In genomic region chr17:39239640-39240314, GRCh38 we compare ENCODE assay signal across 8 cellular contexts.
DNase-seq lines count a peak whose midpoint lies in the region.

No MANE protein-coding gene starts in this region.

- H4K20me1 ChIP-seq in BLaER1 treated with 17β-estradiol and CSF1 and Interleukin-3, amounts not matched to agents 10 nM and 100 nM: peaks cover 0 to 7% (median 5%) of the 10 kb centered on the region in 11 experiments; a peak in 8 of 22 replicates

- peaks cover 31 to 91% (median 85%) of the 10 kb centered on the region in 10 experiments for H3K4me1 ChIP-seq in BLaER1 treated with 17β-estradiol and CSF1 and Interleukin-3, amounts not matched to agents 10 nM and 100 nM
- H3K4me1 ChIP-seq in iPS DF 6.9 (ENCODE audit: control insufficient read depth, insufficient read depth, low read length): peaks cover 2% of the 10 kb centered on the region

- no CpG with 5 or more reads among the region's 16 CpGs for WGBS in iPS DF 6.9 (ENCODE audit: insufficient coverage, insufficient read length)

- no peaks in the 10 kb centered on the region for H3K9me3 ChIP-seq in BLaER1 treated with 17β-estradiol and CSF1 and Interleukin-3, amounts not matched to agents 10 nM and 100 nM (replicated peaks in 1 of 11)
- H3K9me3 ChIP-seq in iPS DF 6.9 (ENCODE audit: control insufficient read depth, insufficient read depth, low read length): no peaks in the 10 kb centered on the region

- DNase-seq in HuH-7 (ENCODE audit: low spot score): peak; percentile 76
- DNase-seq in SW480 (ENCODE audit: low spot score): peak; percentile 61
- peak; percentile 25 for DNase-seq in activated naive CD8-positive, alpha-beta T cell treated with anti-CD3 and anti-CD28 coated beads, Interleukin-2, amount 50 U/mL, for 16 hours (ENCODE audit: low read depth, low spot score)
- peak; percentile 82 for DNase-seq in iPS DF 6.9 (ENCODE audit: low read depth, low spot score)
- peak; percentile 71 for DNase-seq in stimulated activated CD4-positive, alpha-beta T cell treated with anti-CD3 and anti-CD28 coated beads, Interleukin-4, amount 100 ng/mL, for 1 hour
- DNase-seq in SIG-M5 (lab: John Stamatoyannopoulos, UW): no peak
- DNase-seq in NCI-H446 (lab: John Stamatoyannopoulos, UW): no peak

- H3K27me3 ChIP-seq in BLaER1 treated with 17β-estradiol and CSF1 and Interleukin-3, amounts not matched to agents 10 nM and 100 nM: no peaks in the 10 kb centered on the region; a peak in 1 of 22 replicates
- H3K27me3 ChIP-seq in iPS DF 6.9 (ENCODE audit: control insufficient read depth, insufficient read depth, low read length): no peaks in the 10 kb centered on the region

- no peak overlapping the region for H3K27ac ChIP-seq in BLaER1 treated with 17β-estradiol and CSF1 and Interleukin-3, amounts not matched to agents 10 nM and 100 nM
- H3K27ac ChIP-seq in iPS DF 6.9 (ENCODE audit: low read length): no peak overlapping the region

- H3K9ac ChIP-seq in BLaER1 treated with 17β-estradiol and CSF1 and Interleukin-3, amounts not matched to agents 10 nM and 100 nM: no peak overlapping the region

- H3K36me3 ChIP-seq in BLaER1 treated with 17β-estradiol and CSF1 and Interleukin-3, amounts not matched to agents 10 nM and 100 nM: no peaks in the 10 kb centered on the region
- H3K36me3 ChIP-seq in iPS DF 6.9 (ENCODE audit: control insufficient read depth, insufficient read depth, low read length): no peaks in the 10 kb centered on the region

- H3K4me3 ChIP-seq in BLaER1 treated with 17β-estradiol and CSF1 and Interleukin-3, amounts not matched to agents 10 nM and 100 nM: no peak overlapping the region
- H3K4me3 ChIP-seq in iPS DF 6.9 (ENCODE audit: low read length): no peak overlapping the region

- H3K4me2 ChIP-seq in BLaER1 treated with 17β-estradiol and CSF1 and Interleukin-3, amounts not matched to agents 10 nM and 100 nM: peak overlapping the region in 9 of 11 experiments; percentile 64 to 94 (median 86); a peak in 17 of 22 replicates

Comparison
In these comparisons a context has a peak if more than half of its experiments do, and no peak if none do; other contexts are left out.
1. DNase-seq: peak in HuH-7 (single experiment), SW480 (single experiment), activated naive CD8-positive, alpha-beta T cell treated with anti-CD3 and anti-CD28 coated beads, Interleukin-2, amount 50 U/mL, for 16 hours (single experiment), iPS DF 6.9 (single experiment) and stimulated activated CD4-positive, alpha-beta T cell treated with anti-CD3 and anti-CD28 coated beads, Interleukin-4, amount 100 ng/mL, for 1 hour (single experiment); none in SIG-M5 (single experiment) and NCI-H446 (0 of 2).